Comparison of ENCODE assay signal across 14 cellular contexts in the genomic region with DNA sequence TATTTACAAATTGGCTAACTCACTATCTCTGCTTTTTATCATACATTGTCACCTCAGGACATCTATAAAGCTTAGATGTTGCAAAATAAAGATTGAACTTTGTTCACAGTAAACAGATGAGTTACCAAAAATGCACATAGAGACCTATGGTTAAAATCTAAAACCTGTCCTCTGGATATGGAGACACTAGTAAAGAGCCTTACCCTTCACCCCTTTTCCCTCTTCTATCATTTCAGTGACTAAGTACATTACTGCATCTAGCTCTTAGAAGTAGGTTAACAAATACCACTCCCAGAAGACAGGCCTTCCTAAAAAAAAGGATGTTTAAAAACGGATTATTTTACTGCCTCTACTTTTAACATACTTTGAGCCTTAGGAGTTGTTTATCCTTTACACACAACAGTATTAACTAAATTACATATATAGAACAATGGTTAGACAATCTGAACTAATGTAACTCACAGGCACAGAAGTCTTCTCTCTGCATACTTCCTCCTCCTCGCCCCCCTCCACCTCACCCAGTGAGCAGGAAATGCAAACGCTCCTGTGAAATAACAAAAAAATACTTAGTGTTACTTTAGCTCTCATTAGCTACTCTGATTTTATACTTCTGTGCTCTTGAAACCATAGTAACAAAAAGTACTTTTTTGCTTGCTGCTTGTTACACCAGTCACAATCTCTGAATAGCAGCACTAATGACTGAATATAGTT. TPM values are rescaled to one million over a fixed set of nuclear protein-coding genes. Genes with fewer than 3 reads are reported as not detected.
DNase-seq lines count a peak whose midpoint lies in the region; ATAC-seq, FAIRE-seq and TF ChIP-seq lines count a peak whose summit lies in the region.
"Had no signal": no experiment of that assay in that cellular context is flagged by ENCODE, and none has a peak within 500 bp of the region (broad histone marks: within the 10 kb centered on the region; RNA-seq: fewer than 3 reads in every experiment).

No MANE protein-coding gene starts in this region.

- no peaks in the 10 kb centered on the region for H3F3A ChIP-seq in Loucy (ENCODE audit: low read depth)

- peaks cover 62% of the 10 kb centered on the region for H4K20me1 ChIP-seq in Loucy (ENCODE audit: insufficient read depth, low read length, poor library complexity, severe bottlenecking)

- peak overlapping the region; percentile 9 for H3K4me2 ChIP-seq in Loucy (ENCODE audit: low read depth, low read length, poor library complexity, severe bottlenecking)

- peaks cover 6 to 52% (median 12%) of the 10 kb centered on the region in 3 donors for H3K36me3 Mint-ChIP-seq in CD8-positive, alpha-beta memory T cell
- H3K36me3 Mint-ChIP-seq in naive B cell: peaks cover 10 to 16% of the 10 kb centered on the region in 2 donors

- CTCF ChIA-PET in CD8-positive, alpha-beta memory T cell (lab: Charles Lee): interaction anchor here (2.9 kb wide), 1 partner anchor 11 kb away, joined by 9 read pairs; no protein-coding TSS in a partner anchor

- no peak overlapping the region for H3K4me3 ChIP-seq in CD8-positive, alpha-beta memory T cell (ENCODE audit: low read length)
- H3K4me3 ChIP-seq in Loucy (ENCODE audit: low read length, poor library complexity, severe bottlenecking): no peak overlapping the region
- H3K4me3 ChIP-seq: prostate gland had no signal

- H3K4me1 ChIP-seq in CD8-positive, alpha-beta memory T cell (ENCODE audit: insufficient read depth, low read length): peaks cover 36% of the 10 kb centered on the region
- peaks cover 10% of the 10 kb centered on the region for H3K4me1 ChIP-seq in Loucy (ENCODE audit: insufficient read depth, low read length, poor library complexity, severe bottlenecking)

- H3K79me2 ChIP-seq in Loucy (ENCODE audit: insufficient read depth, low read length): peaks cover 61% of the 10 kb centered on the region

- H3K9me2 ChIP-seq in Loucy (replicated peaks; ENCODE audit: low read depth, low read length): no peaks in the 10 kb centered on the region

- POLR2A ChIA-PET in CD8-positive, alpha-beta memory T cell (lab: Charles Lee): no interaction called here

- ATAC-seq in naive B cell (ENCODE audit: low read depth in 2 of 2): peak; percentile 49 to 72

- H3K4me1 Mint-ChIP-seq in CD8-positive, alpha-beta memory T cell: peaks cover 45 to 69% (median 66%) of the 10 kb centered on the region in 3 donors
- H3K4me1 Mint-ChIP-seq in naive B cell: peaks cover 36 to 43% (median 39%) of the 10 kb centered on the region in 3 donors

- H3K27me3 ChIP-seq in CD8-positive, alpha-beta memory T cell (ENCODE audit: insufficient read depth, low read length, poor library complexity, severe bottlenecking): no peaks in the 10 kb centered on the region
- H3K27me3 ChIP-seq in Loucy (ENCODE audit: insufficient read depth, low read length, poor library complexity, severe bottlenecking): no peaks in the 10 kb centered on the region

- H3K9me3 Mint-ChIP-seq in CD8-positive, alpha-beta memory T cell: no peaks in the 10 kb centered on the region
- no peaks in the 10 kb centered on the region for H3K9me3 Mint-ChIP-seq in naive B cell

- H3K9ac ChIP-seq in Loucy (ENCODE audit: low read depth, low read length, poor library complexity, severe bottlenecking): peak overlapping the region; percentile 9

- peaks cover 26% of the 10 kb centered on the region for H3K36me3 ChIP-seq in CD8-positive, alpha-beta memory T cell (ENCODE audit: insufficient read depth, low read length)
- peaks cover 55% of the 10 kb centered on the region for H3K36me3 ChIP-seq in Loucy (ENCODE audit: insufficient read depth, low read length)
- H3K36me3 ChIP-seq: prostate gland had no signal

- H3K27ac ChIP-seq in CD8-positive, alpha-beta memory T cell (ENCODE audit: low read depth, low read length): no peak overlapping the region
- H3K27ac ChIP-seq: epithelial cell of prostate, prostate gland had no signal

- peak in 2 of 5 donors; percentile 15 to 17 for DNase-seq in CD8-positive, alpha-beta memory T cell
- DNase-seq in dermis blood vessel endothelial cell: peak; percentile 35
- DNase-seq in naive B cell: no peak
- no peak for DNase-seq in DMS 273 treated with DMSO at 0.1 percent for 48 hours (lab: John Stamatoyannopoulos, UW)
- no peak for DNase-seq in pons (ENCODE audit: low spot score)
- DNase-seq in RCC 7860 (ENCODE audit: low spot score): no peak
- DNase-seq in NCI-H2107 treated with DMSO at 0.1 percent for 48 hours (lab: John Stamatoyannopoulos, UW; ENCODE audit: unreplicated experiment): no peak
- DNase-seq: activated naive CD4-positive, alpha-beta T cell treated with anti-CD3 and anti-CD28 coated beads, Interleukin-2, amount 50 U/mL, for 16 hours; kidney glomerular epithelial cell; NK-92 treated with Interleukin-12 subunit alpha and Interleukin-12 subunit beta, amount 100 ng/mL, for 24 hours had no signal

- peak overlapping the region in 5 of 7 donors; percentile 10 to 45 (median 30) for H3K4me3 Mint-ChIP-seq in CD8-positive, alpha-beta memory T cell
- H3K4me3 Mint-ChIP-seq in naive B cell: peak overlapping the region in 2 of 8 donors; percentile 1 to 20

- H3K27me3 Mint-ChIP-seq in CD8-positive, alpha-beta memory T cell: no peaks in the 10 kb centered on the region
- H3K27me3 Mint-ChIP-seq in naive B cell: no peaks in the 10 kb centered on the region

- no peak overlapping the region for H2AFZ ChIP-seq in Loucy (ENCODE audit: low read length)

- TF ChIP-seq CTCF in Loucy (conservative IDR thresholded peaks at IDR 0.05; ENCODE audit: low read length): no peak

- H3K27ac Mint-ChIP-seq in CD8-positive, alpha-beta memory T cell: peak overlapping the region; percentile 26 to 91 (median 74)
- peak overlapping the region in 4 of 6 donors; percentile 12 to 57 (median 49) for H3K27ac Mint-ChIP-seq in naive B cell

- no peak for FAIRE-seq in RCC 7860 (lab: Jason Lieb, UNC)
- FAIRE-seq: urothelium cell line had no signal

- no peaks in the 10 kb centered on the region for H3K9me3 ChIP-seq in CD8-positive, alpha-beta memory T cell (ENCODE audit: low read length)
- H3K9me3 ChIP-seq in Loucy (ENCODE audit: insufficient read depth, low read depth, low read length): no peaks in the 10 kb centered on the region
- H3K9me3 ChIP-seq: prostate gland had no signal

RNA-seq across cellular contexts. Expression of gene IREB2, which starts 23.3 kb away (rescaled TPM):
- total RNA-seq in CD8-positive, alpha-beta memory T cell: 10 to 100 TPM; 62.2 to 69.3 TPM
- 18.5 TPM for polyA plus RNA-seq in CD8-positive, alpha-beta memory T cell
- total RNA-seq in dermis blood vessel endothelial cell: 26.0 and 48.1 TPM in 2 replicates
- 10 to 100 TPM; 14.6 to 19.8 (median 16.6) TPM for polyA plus RNA-seq in naive B cell (ENCODE audit: low read depth in 6 of 6)

RNA-seq across cellular contexts. Expression of gene HYKK, which starts 46.1 kb away (rescaled TPM):
- under 1 TPM; 0.82 to 0.94 TPM for total RNA-seq in CD8-positive, alpha-beta memory T cell
- polyA plus RNA-seq in CD8-positive, alpha-beta memory T cell: 2.0 TPM
- total RNA-seq in dermis blood vessel endothelial cell: 1.8 and 3.4 TPM in 2 replicates
- under 1 TPM in 1 of 6 donors, not detected in 5; 0.49 TPM for polyA plus RNA-seq in naive B cell (ENCODE audit: low read depth in 6 of 6)
